Comparison of ENCODE assay signal across 12 cellular contexts in the genomic region with DNA sequence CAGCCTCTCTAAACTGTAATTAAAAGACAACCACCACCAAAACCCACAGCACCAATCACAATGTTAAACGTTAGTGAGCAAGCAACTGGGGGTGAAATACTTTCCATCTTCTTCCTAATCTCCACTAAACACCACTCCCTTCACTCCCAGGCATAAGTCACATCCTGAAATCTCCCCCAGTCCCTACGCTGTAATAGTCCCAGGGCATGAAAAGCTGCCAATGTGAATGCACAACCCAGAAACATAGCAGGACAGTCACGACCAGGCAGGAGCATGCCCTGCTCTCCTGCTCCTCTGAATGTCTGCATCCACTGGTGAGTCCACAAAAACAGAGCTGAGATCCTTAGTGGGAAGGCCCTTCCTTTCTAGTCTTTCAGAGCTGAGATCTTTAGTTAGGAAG.
DNase-seq lines count a peak whose midpoint lies in the region; ATAC-seq and TF ChIP-seq lines count a peak whose summit lies in the region.
"Had no signal": no experiment of that assay in that cellular context is flagged by ENCODE, and none has a peak within 500 bp of the region (broad histone marks: within the 10 kb centered on the region; RNA-seq: fewer than 3 reads in every experiment).

No MANE protein-coding gene starts in this region.

- POLR2A ChIA-PET in RWPE1 (lab: Yijun Ruan, JAX; ENCODE audit: low non-redundant PET) = no interaction called here

- H3K9ac ChIP-seq in rectal smooth muscle tissue (ENCODE audit: low read length) = no peak overlapping the region

- no peaks in the 10 kb centered on the region for H3K36me3 ChIP-seq in rectal smooth muscle tissue (ENCODE audit: control insufficient read depth, insufficient read depth, low read length)
- H3K36me3 ChIP-seq: thyroid gland had no signal

- no peaks in the 10 kb centered on the region for H3K27me3 ChIP-seq in rectal smooth muscle tissue (ENCODE audit: control insufficient read depth, insufficient read depth, low read length)
- H3K27me3 ChIP-seq: thyroid gland had no signal

- CTCF ChIA-PET in RWPE1 (lab: Yijun Ruan, JAX) = interaction anchor here (0.6 kb wide), 1 partner anchor 411 kb away, joined by 4 read pairs; no protein-coding TSS in a partner anchor

- H3K4me3 ChIP-seq in fibroblast of pulmonary artery (replicated peaks; ENCODE audit: low read depth, low read length) = peak overlapping the region; percentile 25
- H3K4me3 ChIP-seq in rectal smooth muscle tissue (ENCODE audit: low read length) = no peak overlapping the region
- H3K4me3 ChIP-seq: thyroid gland had no signal

- peaks cover 12% of the 10 kb centered on the region for H3K4me1 ChIP-seq in rectal smooth muscle tissue (ENCODE audit: control insufficient read depth, insufficient read depth, low read length)

- TF ChIP-seq CTCF in RWPE1 (conservative IDR thresholded peaks at IDR 0.05; ENCODE audit: low read depth) (no peak), fibroblast of pulmonary artery (IDR thresholded peaks at IDR 0.05; ENCODE audit: low read length, missing control alignments) (no peak)

- DNase-seq in ELR (ENCODE audit: low read depth) = peak; percentile 71
- DNase-seq in RWPE1 (ENCODE audit: low spot score) = no peak
- peak; percentile 87 for DNase-seq in fibroblast of pulmonary artery (ENCODE audit: low read depth)
- DNase-seq in NCI-H510A treated with DMSO at 0.1 percent for 48 hours (lab: John Stamatoyannopoulos, UW) = no peak
- DNase-seq in hippocampal formation (lab: John Stamatoyannopoulos, UW) = no peak
- DNase-seq: effector memory CD8-positive, alpha-beta T cell; NCI-H526 treated with DMSO at 0.1 percent for 48 hours; thyroid gland had no signal

- no peak for ATAC-seq in HG03135 (IDR thresholded peaks at IDR 0.05; ENCODE audit: unreplicated experiment)
- no peak for ATAC-seq in GM21825 (IDR thresholded peaks at IDR 0.05; ENCODE audit: unreplicated experiment)
- ATAC-seq: effector memory CD8-positive, alpha-beta T cell; HepG2 had no signal

- peak overlapping the region; percentile 89 for H3K27ac ChIP-seq in RWPE1
- peak overlapping the region; percentile 34 for H3K27ac ChIP-seq in rectal smooth muscle tissue (ENCODE audit: low read depth, low read length)
- H3K27ac ChIP-seq: thyroid gland had no signal

Comparison
In these comparisons a context has a peak if more than half of its experiments do, and no peak if none do; other contexts are left out.
1. DNase-seq: peak in ELR (single experiment) and fibroblast of pulmonary artery (single experiment); none in RWPE1 (single experiment), NCI-H510A treated with DMSO at 0.1 percent for 48 hours (single experiment) and hippocampal formation (0 of 2).